9 cellular contexts compared by ENCODE assay signal in genomic region chr15:45307230-45307924, GRCh38. TPM values are rescaled to one million over a fixed set of nuclear protein-coding genes. Genes with fewer than 3 reads are reported as not detected.
DNase-seq lines count a peak whose midpoint lies in the region; ATAC-seq, FAIRE-seq and TF ChIP-seq lines count a peak whose summit lies in the region.
"Had no signal": no experiment of that assay in that cellular context is flagged by ENCODE, and none has a peak within 500 bp of the region (broad histone marks: within the 10 kb centered on the region; RNA-seq: fewer than 3 reads in every experiment).

No MANE protein-coding gene starts in this region.

- peak; percentile 59 for ATAC-seq in left ventricle myocardium superior
- no peak for ATAC-seq in GM21619 (IDR thresholded peaks at IDR 0.05; ENCODE audit: unreplicated experiment)

- FAIRE-seq in small intestine (lab: Jason Lieb, UNC) = no peak
- FAIRE-seq: G401.6 had no signal

- in situ Hi-C loops in KBM-7 (cut with MboI; ENCODE audit: low pct_unique_long_range_greater_than_20kb, low sequenced_read_pairs) = no loop called here

- intact Hi-C loops in adrenal gland (cut with DNase I) (loop anchor here in 1 of 2 donors (10.0 kb wide), 1 partner anchor 87 kb away; no protein-coding TSS in a partner anchor), left ventricle myocardium superior (cut with micrococcal nuclease) (loop anchor here (5.0 kb wide), 1 partner anchor 95 kb away; a partner anchor contains a TSS)

- H3K27ac ChIP-seq in adrenal gland = peak overlapping the region in 1 of 5 donors; percentile 59
- peak overlapping the region in 1 of 2 donors; percentile 38 for H3K27ac ChIP-seq in small intestine (ENCODE audit: low read depth in 1 of 2, low read length in 1 of 2)
- no peak overlapping the region for H3K27ac ChIP-seq in mesendoderm (ENCODE audit: low read depth, low read length)

- no peak overlapping the region for H4K8ac ChIP-seq in mesendoderm (ENCODE audit: low read depth, low read length)

- no peak overlapping the region for H3K56ac ChIP-seq in mesendoderm (ENCODE audit: low read length)

- H3K4me3 ChIP-seq in adrenal gland (peak overlapping the region in 1 of 4 donors; percentile 30), small intestine (ENCODE audit: low read depth in 1 of 2, low read length in 2 of 2) (no peak overlapping the region), mesendoderm (ENCODE audit: low read length) (no peak overlapping the region)

- TF ChIP-seq POLR2A in adrenal gland (IDR thresholded peaks at IDR 0.05) = no peak

- no peaks in the 10 kb centered on the region for H3K79me2 ChIP-seq in mesendoderm (ENCODE audit: control insufficient read depth, insufficient read depth, low read length)

- H2BK15ac ChIP-seq in mesendoderm (replicated peaks; ENCODE audit: low read depth) = no peak overlapping the region

- H3K9ac ChIP-seq in mesendoderm (ENCODE audit: low read length) = no peak overlapping the region

- no peak overlapping the region for H2BK5ac ChIP-seq in mesendoderm (ENCODE audit: low read length)

- no peak overlapping the region for H3K4ac ChIP-seq in mesendoderm (ENCODE audit: low read depth, low read length)

- H2AK5ac ChIP-seq in mesendoderm (ENCODE audit: low read length) = no peak overlapping the region

- no peak overlapping the region for H3K23ac ChIP-seq in mesendoderm (ENCODE audit: low read length)

- TF ChIP-seq CTCF in adrenal gland (IDR thresholded peaks at IDR 0.05) = peak; percentile 45 to 79 (median 68)

- no peak overlapping the region for H3K18ac ChIP-seq in mesendoderm (ENCODE audit: low read length)

- H2BK120ac ChIP-seq in mesendoderm (ENCODE audit: low read depth, low read length) = no peak overlapping the region

- H3K79me1 ChIP-seq in mesendoderm (ENCODE audit: low read length) = no peaks in the 10 kb centered on the region

- H3K4me1 ChIP-seq in adrenal gland (replicated peaks in 1 of 2) = peaks cover 5 to 6% of the 10 kb centered on the region in 2 donors
- H3K4me1 ChIP-seq in small intestine (ENCODE audit: control insufficient read depth in 2 of 2, insufficient read depth in 1 of 2, low read depth in 1 of 2, low read length in 1 of 2) = no peaks in the 10 kb centered on the region
- no peaks in the 10 kb centered on the region for H3K4me1 ChIP-seq in mesendoderm (ENCODE audit: control insufficient read depth, low read depth, low read length)

- H3K36me3 ChIP-seq in adrenal gland (replicated peaks in 1 of 2) (no peaks in the 10 kb centered on the region), small intestine (ENCODE audit: control insufficient read depth in 2 of 2, insufficient read depth in 2 of 2, low read length in 2 of 2) (no peaks in the 10 kb centered on the region), mesendoderm (ENCODE audit: control insufficient read depth, insufficient read depth, low read length) (no peaks in the 10 kb centered on the region)

- H3K27me3 ChIP-seq in adrenal gland = no peaks in the 10 kb centered on the region
- no peaks in the 10 kb centered on the region for H3K27me3 ChIP-seq in small intestine (ENCODE audit: control insufficient read depth in 2 of 2, insufficient read depth in 2 of 2, low read length in 2 of 2)
- no peaks in the 10 kb centered on the region for H3K27me3 ChIP-seq in mesendoderm (ENCODE audit: insufficient read depth, low read length, poor library complexity)

- DNase-seq in NCI-H345 (lab: John Stamatoyannopoulos, UW) (peak; percentile 1), NCI-H345 treated with DMSO at 0.1 percent for 48 hours (lab: John Stamatoyannopoulos, UW; ENCODE audit: unreplicated experiment) (no peak), KBM-7 (peak; percentile 38), adrenal gland (peak in 3 of 7 donors; percentile 18 to 36 (median 32)), left ventricle myocardium superior (no peak), small intestine (peak; percentile 68), mesendoderm (no peak)

- no peak overlapping the region for H4K5ac ChIP-seq in mesendoderm (ENCODE audit: low read length)

- H3K4me2 ChIP-seq in mesendoderm (ENCODE audit: low read length) = no peak overlapping the region

- no peaks in the 10 kb centered on the region for H3K9me3 ChIP-seq in adrenal gland (replicated peaks in 1 of 3)
- no peaks in the 10 kb centered on the region for H3K9me3 ChIP-seq in small intestine (ENCODE audit: control insufficient read depth, low read depth)

- WGBS in adrenal gland, 4 donors = 32 to 36% (median 35%) methylated on average over 5 of the region's 5 CpGs
- WGBS in small intestine, 3 donors = 19 to 26% (median 21%) methylated on average over 5 of the region's 5 CpGs
- WGBS in mesendoderm (ENCODE audit: extremely low coverage, insufficient coverage, low lambda C conversion rate) = no CpG with 5 or more reads among the region's 5 CpGs

RNA-seq across cellular contexts. Expression of gene SLC28A2, which starts 55.3 kb away (rescaled TPM):
- under 1 TPM in 4 of 8 donors, not detected in 4; 0.04 to 0.37 (median 0.17) TPM for total RNA-seq in adrenal gland
- under 1 TPM in 1 of 3 donors, not detected in 2; 0.03 TPM for polyA plus RNA-seq in adrenal gland
- total RNA-seq in left ventricle myocardium superior = not detected
- polyA plus RNA-seq in small intestine = 10 to 100 TPM in 2 of 3 donors, 1 to 10 TPM in 1; 5.4 to 36.0 (median 30.5) TPM
- polyA plus RNA-seq in mesendoderm (2013, experiment 1 of 2) = 0.08 TPM
- polyA plus RNA-seq in mesendoderm (2013, experiment 2 of 2) = 0.13 TPM

Comparison
In these comparisons a context has a peak if more than half of its experiments do, and no peak if none do; other contexts are left out.
1. DNase-seq: peak in NCI-H345 (single experiment), KBM-7 (single experiment) and small intestine (single experiment); none in NCI-H345 treated with DMSO at 0.1 percent for 48 hours (single experiment), left ventricle myocardium superior (single experiment) and mesendoderm (single experiment).